ENCODE assay signal across 31 cellular contexts in the genomic region with DNA sequence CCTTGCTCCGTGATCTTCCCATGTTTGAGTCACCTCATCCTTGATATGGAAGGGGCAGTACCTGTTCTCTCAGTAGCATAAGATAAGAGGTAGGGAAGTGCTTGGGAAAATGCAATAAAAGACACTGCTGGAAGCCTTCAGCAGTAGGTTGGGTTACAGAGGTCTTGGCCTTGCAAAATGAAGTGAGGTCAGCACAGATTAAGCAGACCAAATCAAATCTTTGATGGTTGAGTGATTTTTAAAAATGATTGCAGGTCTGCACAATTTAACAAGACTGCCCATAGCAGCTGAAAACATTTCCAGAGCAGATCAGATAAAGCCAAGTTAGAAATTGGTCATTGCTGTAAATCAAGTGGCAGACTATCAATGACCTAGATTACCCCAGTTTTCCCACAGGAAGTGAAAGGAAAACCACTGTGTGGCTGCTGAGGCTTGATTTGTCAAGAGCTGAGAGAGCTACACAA.
A peak's percentile ranks its signal among the peaks of the same experiment; 100 is the strongest.
DNase-seq lines count a peak whose midpoint lies in the region; ATAC-seq and TF ChIP-seq lines count a peak whose summit lies in the region.
"Had no signal": no experiment of that assay in that cellular context is flagged by ENCODE, and none has a peak within 500 bp of the region (broad histone marks: within the 10 kb centered on the region; RNA-seq: fewer than 3 reads in every experiment).

No MANE protein-coding gene starts in this region.

- H3K27me3 ChIP-seq in effector memory CD4-positive, alpha-beta T cell (replicated peaks; ENCODE audit: control insufficient read depth, insufficient read depth, low read length, poor library complexity, severe bottlenecking) = peaks cover 3% of the 10 kb centered on the region
- H3K27me3 ChIP-seq: Peyer's patch, tibial artery had no signal

- no peak for ATAC-seq in HG03469 (IDR thresholded peaks at IDR 0.05; ENCODE audit: unreplicated experiment)
- ATAC-seq: A549; CD8-positive, alpha-beta T cell; esophagus mucosa; GM12878 had no signal

- peak overlapping the region; percentile 20; the same call in 1 of the 2 replicates for H3K4me3 ChIP-seq in SK-N-MC
- H3K4me3 ChIP-seq in effector memory CD4-positive, alpha-beta T cell (ENCODE audit: insufficient read depth, low read depth, low read length, poor library complexity, severe bottlenecking) = no peak overlapping the region
- H3K4me3 ChIP-seq: A549, GM12878, Peyer's patch, tibial artery had no signal

- no peaks in the 10 kb centered on the region for H3K9me3 ChIP-seq in SK-N-MC (ENCODE audit: low read depth, low read length)
- H3K9me3 ChIP-seq in effector memory CD4-positive, alpha-beta T cell (ENCODE audit: control insufficient read depth, low read length) = no peaks in the 10 kb centered on the region
- H3K9me3 ChIP-seq: A549, Peyer's patch, tibial artery had no signal

- H3K27ac ChIP-seq in SK-N-MC = no peak overlapping the region; the same call in 1 of the 2 replicates
- H3K27ac ChIP-seq in effector memory CD4-positive, alpha-beta T cell (ENCODE audit: insufficient read depth, low read length, poor library complexity, severe bottlenecking) = no peak overlapping the region
- H3K27ac ChIP-seq: A549, HL-60, Peyer's patch, tibial artery, VCaP had no signal

- H3K9ac ChIP-seq in SK-N-MC (ENCODE audit: insufficient read length) = no peak overlapping the region

- CTCF ChIA-PET in HEK293T (lab: Yijun Ruan, JAX) = no interaction called here

- H3K36me3 ChIP-seq in SK-N-MC (ENCODE audit: insufficient read depth, low read length) = no peaks in the 10 kb centered on the region; the same call in 1 of the 2 replicates
- no peaks in the 10 kb centered on the region for H3K36me3 ChIP-seq in effector memory CD4-positive, alpha-beta T cell (ENCODE audit: control insufficient read depth, insufficient read depth, low read length)
- H3K36me3 ChIP-seq: Peyer's patch, tibial artery had no signal

- POLR2A ChIA-PET in HEK293T (lab: Yijun Ruan, JAX) = no interaction called here

- DNase-seq in AG09319 (ENCODE audit: extremely low read depth, low read depth) (peak; percentile 77), HEK293T (ENCODE audit: extremely low spot score) (peak; percentile 17), SK-N-MC (ENCODE audit: low read depth, low spot score) (no peak), kidney tubule cell (ENCODE audit: low spot score) (peak; percentile 64), NCI-H748 (lab: John Stamatoyannopoulos, UW; ENCODE audit: unreplicated experiment) (no peak)
- no peak for DNase-seq in effector memory CD4-positive, alpha-beta T cell
- no peak for DNase-seq in stimulated activated naive CD4-positive, alpha-beta T cell treated with Interleukin-2 at 50 U/mL for 16 hours (lab: John Stamatoyannopoulos, UW)
- DNase-seq: activated CD4-positive, alpha-beta T cell treated with anti-CD3 and anti-CD28 coated beads, Interleukin-2, amount 10 ng/mL, durations not matched to agents 24 days and 14 days; activated gamma-delta T cell treated with Interleukin-2 at 50 U/mL for 16 hours; activated naive CD8-positive, alpha-beta T cell treated with anti-CD3 and anti-CD28 coated beads, Interleukin-2, amount 10 ng/mL, durations not matched to agents 7 days and 5 days; activated T-cell treated with anti-CD3 and anti-CD28 coated beads, Interleukin-2, amount 50 U/mL, for 1 hour; CD8-positive, alpha-beta T cell; central memory CD4-positive, alpha-beta T cell; cortex of kidney; EL; mammary epithelial cell; NCI-H1436; NCI-H345; NCI-H748 treated with DMSO at 0.1 percent for 48 hours; nephron progenitor cell; Peyer's patch; SIG-M5; stimulated activated CD4-positive, alpha-beta T cell treated with anti-CD3 and anti-CD28 coated beads, Interleukin-1b, Interleukin-23, amount 100 ng/mL, for 48 hours; T-helper 9 cell; tibial artery had no signal

- TF ChIP-seq CTCF in AG09319 (IDR thresholded peaks at IDR 0.05; ENCODE audit: low read depth, low read length) = no peak

- H3K4me1 ChIP-seq in effector memory CD4-positive, alpha-beta T cell (ENCODE audit: control insufficient read depth, insufficient read depth, low read length, poor library complexity, severe bottlenecking) = no peaks in the 10 kb centered on the region
- H3K4me1 ChIP-seq: Peyer's patch had no signal

TF ChIP-seq in HEK293T, 16 proteins besides CTCF, POLR2A, EP300 and RAD21:
- TF ChIP-seq TARDBP (IDR thresholded peaks at IDR 0.05) (no peak), CTBP1 (IDR thresholded peaks at IDR 0.05; ENCODE audit: borderline replicate concordance) (peak; percentile 33; the same call in 1 of the 2 replicates), SP1 (IDR thresholded peaks at IDR 0.05) (no peak), ELF4 (IDR thresholded peaks at IDR 0.05) (no peak)
- TF ChIP-seq, protein P1, sequence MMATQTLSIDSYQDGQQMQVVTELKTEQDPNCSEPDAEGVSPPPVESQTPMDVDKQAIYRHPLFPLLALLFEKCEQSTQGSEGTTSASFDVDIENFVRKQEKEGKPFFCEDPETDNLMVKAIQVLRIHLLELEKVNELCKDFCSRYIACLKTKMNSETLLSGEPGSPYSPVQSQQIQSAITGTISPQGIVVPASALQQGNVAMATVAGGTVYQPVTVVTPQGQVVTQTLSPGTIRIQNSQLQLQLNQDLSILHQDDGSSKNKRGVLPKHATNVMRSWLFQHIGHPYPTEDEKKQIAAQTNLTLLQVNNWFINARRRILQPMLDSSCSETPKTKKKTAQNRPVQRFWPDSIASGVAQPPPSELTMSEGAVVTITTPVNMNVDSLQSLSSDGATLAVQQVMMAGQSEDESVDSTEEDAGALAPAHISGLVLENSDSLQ (IDR thresholded peaks at IDR 0.05) = 0 out of 2 replicates have a peak, but pooled peaks have one; percentile 20

Comparison
In these comparisons a context has a peak if more than half of its experiments do, and no peak if none do; other contexts are left out.
1. DNase-seq: peak in AG09319 (single experiment), HEK293T (single experiment) and kidney tubule cell (single experiment); none in SK-N-MC (single experiment), effector memory CD4-positive, alpha-beta T cell (0 of 3), stimulated activated naive CD4-positive, alpha-beta T cell treated with Interleukin-2 at 50 U/mL for 16 hours (single experiment) and NCI-H748 (single experiment).